ENCODE assay signal across 10 cellular contexts in the genomic region with DNA sequence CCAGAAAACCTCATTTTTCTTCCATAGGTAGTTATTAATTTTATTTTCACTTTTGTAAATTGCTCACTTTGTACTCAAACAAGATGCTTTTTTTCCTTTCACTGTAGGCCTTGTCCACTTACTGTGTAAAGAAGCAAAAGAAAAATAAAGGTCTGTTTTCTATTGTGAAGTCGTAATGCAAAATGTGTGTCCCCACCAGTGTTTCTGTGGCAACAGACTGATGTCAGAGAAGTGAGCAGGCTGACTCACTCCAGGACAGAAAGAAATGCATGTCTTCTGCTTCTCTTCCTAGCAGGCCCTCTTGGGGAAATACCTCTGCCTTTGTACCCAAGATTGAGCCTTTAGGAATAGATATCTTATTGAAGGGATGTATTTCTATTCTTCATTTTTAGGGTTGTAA. TPM values are rescaled to one million over a fixed set of nuclear protein-coding genes. Genes with fewer than 3 reads are reported as not detected.
DNase-seq lines count a peak whose midpoint lies in the region; ATAC-seq and TF ChIP-seq lines count a peak whose summit lies in the region.
"Had no signal": no experiment of that assay in that cellular context is flagged by ENCODE, and none has a peak within 500 bp of the region (broad histone marks: within the 10 kb centered on the region; RNA-seq: fewer than 3 reads in every experiment).

No MANE protein-coding gene starts in this region.

- no peak overlapping the region for H3K4me3 Mint-ChIP-seq in activated naive CD4-positive, alpha-beta T cell treated with anti-CD3 and anti-CD28 coated beads for 36 hours
- H3K4me3 Mint-ChIP-seq in WTC11 = no peak overlapping the region
- H3K4me3 Mint-ChIP-seq: activated naive CD4-positive, alpha-beta T cell treated with anti-CD3 and anti-CD28 coated beads, Interleukin-2, amount 50 U/mL, for 24 hours had no signal

- no peaks in the 10 kb centered on the region for H3K27me3 ChIP-seq in kidney epithelial cell (ENCODE audit: control insufficient read depth, insufficient read depth, low read length)
- H3K27me3 ChIP-seq: thyroid gland had no signal

- H3K4me3 ChIP-seq in kidney epithelial cell (ENCODE audit: low read depth, low read length) (no peak overlapping the region), coronary artery (no peak overlapping the region)
- H3K4me3 ChIP-seq: thyroid gland had no signal

- CTCF ChIA-PET in activated naive CD4-positive, alpha-beta T cell treated with anti-CD3 and anti-CD28 coated beads for 36 hours (lab: Charles Lee) = no interaction called here
- CTCF ChIA-PET in WTC11 (lab: Charles Lee) = no interaction called here

- H3K36me3 Mint-ChIP-seq in activated naive CD4-positive, alpha-beta T cell treated with anti-CD3 and anti-CD28 coated beads for 36 hours (ENCODE audit: low read depth) = peaks cover 12% of the 10 kb centered on the region
- H3K36me3 Mint-ChIP-seq in WTC11 = no peaks in the 10 kb centered on the region

- H3K4me1 Mint-ChIP-seq in activated naive CD4-positive, alpha-beta T cell treated with anti-CD3 and anti-CD28 coated beads for 36 hours (ENCODE audit: low read depth) = peaks cover 27% of the 10 kb centered on the region
- H3K4me1 Mint-ChIP-seq in WTC11 = no peaks in the 10 kb centered on the region

- H3K27me3 Mint-ChIP-seq in activated naive CD4-positive, alpha-beta T cell treated with anti-CD3 and anti-CD28 coated beads for 36 hours (ENCODE audit: low read depth) = no peaks in the 10 kb centered on the region
- H3K27me3 Mint-ChIP-seq in WTC11 (ENCODE audit: low read depth) = no peaks in the 10 kb centered on the region
- H3K27me3 Mint-ChIP-seq: activated naive CD4-positive, alpha-beta T cell treated with anti-CD3 and anti-CD28 coated beads, Interleukin-2, amount 50 U/mL, for 24 hours had no signal

- no peak overlapping the region for H3K27ac ChIP-seq in coronary artery
- H3K27ac ChIP-seq: thyroid gland had no signal

- H3K36me3 ChIP-seq in kidney epithelial cell (ENCODE audit: control insufficient read depth, insufficient read depth, low read length) = no peaks in the 10 kb centered on the region
- H3K36me3 ChIP-seq: thyroid gland had no signal

- intact Hi-C loops in activated naive CD4-positive, alpha-beta T cell treated with anti-CD3 and anti-CD28 coated beads for 36 hours (cut with micrococcal nuclease) = loop anchor here (1.0 to 2.0 kb wide), 5 partner anchors 8 to 461 kb away; no protein-coding TSS in a partner anchor

- POLR2A ChIA-PET in WTC11 (lab: Charles Lee) = no interaction called here

- no peak for TF ChIP-seq CTCF in kidney epithelial cell (IDR thresholded peaks at IDR 0.05; ENCODE audit: insufficient read depth, low read length, poor library complexity, severe bottlenecking)
- TF ChIP-seq CTCF in coronary artery (IDR thresholded peaks at IDR 0.05) = no peak
- no peak for TF ChIP-seq CTCF in WTC11 (IDR thresholded peaks at IDR 0.05)

- H3K9me3 Mint-ChIP-seq in activated naive CD4-positive, alpha-beta T cell treated with anti-CD3 and anti-CD28 coated beads for 36 hours = peaks cover 6% of the 10 kb centered on the region
- no peaks in the 10 kb centered on the region; the same call in 1 of the 2 replicates for H3K9me3 Mint-ChIP-seq in WTC11
- H3K9me3 Mint-ChIP-seq: activated naive CD4-positive, alpha-beta T cell treated with anti-CD3 and anti-CD28 coated beads, Interleukin-2, amount 50 U/mL, for 24 hours had no signal

- ATAC-seq in HG03565 (IDR thresholded peaks at IDR 0.05; ENCODE audit: unreplicated experiment) (peak; percentile 59), WTC11 (no peak)

- peak; percentile 75 for DNase-seq in AG20443 (ENCODE audit: low spot score)
- DNase-seq in activated naive CD4-positive, alpha-beta T cell treated with anti-CD3 and anti-CD28 coated beads for 36 hours = peak; percentile 79
- DNase-seq in kidney epithelial cell (ENCODE audit: low read depth) = peak; percentile 69
- no peak for DNase-seq in NCI-H82 treated with DMSO at 0.1 percent for 48 hours (lab: John Stamatoyannopoulos, UW; ENCODE audit: unreplicated experiment)
- no peak for DNase-seq in coronary artery (ENCODE audit: low spot score)
- no peak for DNase-seq in WTC11 (ENCODE audit: low spot score)
- DNase-seq in NCI-H510A treated with DMSO at 0.1 percent for 48 hours (lab: John Stamatoyannopoulos, UW) = no peak
- DNase-seq: thyroid gland had no signal

- H3K27ac Mint-ChIP-seq in activated naive CD4-positive, alpha-beta T cell treated with anti-CD3 and anti-CD28 coated beads for 36 hours = no peak overlapping the region
- no peak overlapping the region for H3K27ac Mint-ChIP-seq in WTC11
- H3K27ac Mint-ChIP-seq: activated naive CD4-positive, alpha-beta T cell treated with anti-CD3 and anti-CD28 coated beads, Interleukin-2, amount 50 U/mL, for 24 hours had no signal

TF ChIP-seq in WTC11, 78 proteins besides CTCF, POLR2A, EP300 and RAD21:
- TF ChIP-seq ZNF263 (CRISPR knock-in tag; IDR thresholded peaks at IDR 0.05; ENCODE audit: low read depth) = no peak
- TF ChIP-seq, protein P1, sequence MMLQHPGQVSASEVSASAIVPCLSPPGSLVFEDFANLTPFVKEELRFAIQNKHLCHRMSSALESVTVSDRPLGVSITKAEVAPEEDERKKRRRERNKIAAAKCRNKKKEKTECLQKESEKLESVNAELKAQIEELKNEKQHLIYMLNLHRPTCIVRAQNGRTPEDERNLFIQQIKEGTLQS (CRISPR knock-in tag; conservative IDR thresholded peaks at IDR 0.05) = no peak
- TF ChIP-seq, protein P2, sequence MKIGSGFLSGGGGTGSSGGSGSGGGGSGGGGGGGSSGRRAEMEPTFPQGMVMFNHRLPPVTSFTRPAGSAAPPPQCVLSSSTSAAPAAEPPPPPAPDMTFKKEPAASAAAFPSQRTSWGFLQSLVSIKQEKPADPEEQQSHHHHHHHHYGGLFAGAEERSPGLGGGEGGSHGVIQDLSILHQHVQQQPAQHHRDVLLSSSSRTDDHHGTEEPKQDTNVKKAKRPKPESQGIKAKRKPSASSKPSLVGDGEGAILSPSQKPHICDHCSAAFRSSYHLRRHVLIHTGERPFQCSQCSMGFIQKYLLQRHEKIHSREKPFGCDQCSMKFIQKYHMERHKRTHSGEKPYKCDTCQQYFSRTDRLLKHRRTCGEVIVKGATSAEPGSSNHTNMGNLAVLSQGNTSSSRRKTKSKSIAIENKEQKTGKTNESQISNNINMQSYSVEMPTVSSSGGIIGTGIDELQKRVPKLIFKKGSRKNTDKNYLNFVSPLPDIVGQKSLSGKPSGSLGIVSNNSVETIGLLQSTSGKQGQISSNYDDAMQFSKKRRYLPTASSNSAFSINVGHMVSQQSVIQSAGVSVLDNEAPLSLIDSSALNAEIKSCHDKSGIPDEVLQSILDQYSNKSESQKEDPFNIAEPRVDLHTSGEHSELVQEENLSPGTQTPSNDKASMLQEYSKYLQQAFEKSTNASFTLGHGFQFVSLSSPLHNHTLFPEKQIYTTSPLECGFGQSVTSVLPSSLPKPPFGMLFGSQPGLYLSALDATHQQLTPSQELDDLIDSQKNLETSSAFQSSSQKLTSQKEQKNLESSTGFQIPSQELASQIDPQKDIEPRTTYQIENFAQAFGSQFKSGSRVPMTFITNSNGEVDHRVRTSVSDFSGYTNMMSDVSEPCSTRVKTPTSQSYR (CRISPR knock-in tag; IDR thresholded peaks at IDR 0.05) = no peak

RNA-seq across cellular contexts. Expression of a gene that starts 30.3 kb away (rescaled TPM):
- total RNA-seq in activated naive CD4-positive, alpha-beta T cell treated with anti-CD3 and anti-CD28 coated beads for 36 hours = 10 to 100 TPM; 55.7 to 60.5 TPM
- 10.9 and 11.6 TPM in 2 replicates for total RNA-seq in kidney epithelial cell
- total RNA-seq in WTC11 (2021) = 0.57 to 0.92 TPM (median 0.62 TPM) in 3 replicates

Comparison
In these comparisons a context has a peak if more than half of its experiments do, and no peak if none do; other contexts are left out.
1. DNase-seq: peak in AG20443 (single experiment), activated naive CD4-positive, alpha-beta T cell treated with anti-CD3 and anti-CD28 coated beads for 36 hours (single experiment) and kidney epithelial cell (single experiment); none in NCI-H82 treated with DMSO at 0.1 percent for 48 hours (single experiment), coronary artery (single experiment), WTC11 (single experiment) and NCI-H510A treated with DMSO at 0.1 percent for 48 hours (single experiment).